Comparison of ENCODE assay signal across 17 cellular contexts in genomic region chrX:1435241-1435900, GRCh38. TPM values are rescaled to one million over a fixed set of nuclear protein-coding genes. Genes with fewer than 3 reads are reported as not detected.
DNase-seq lines count a peak whose midpoint lies in the region; ATAC-seq and TF ChIP-seq lines count a peak whose summit lies in the region.
"Had no signal": no experiment of that assay in that cellular context is flagged by ENCODE, and none has a peak within 500 bp of the region (broad histone marks: within the 10 kb centered on the region; RNA-seq: fewer than 3 reads in every experiment).

No MANE protein-coding gene starts in this region.

- ATAC-seq in activated CD8-positive, alpha-beta memory T cell treated with anti-CD3 and anti-CD28 coated beads, Interleukin-2, amount 10 ng/mL, durations not matched to agents 7 days and 5 days = no peak
- ATAC-seq in Panc1 (peak; percentile 42; the same call in 1 of the 2 replicates), esophagus mucosa (peak; percentile 25)
- ATAC-seq: activated CD4-positive, CD25-positive, alpha-beta regulatory T cell treated with anti-CD3 and anti-CD28 coated beads, Interleukin-2, amount 50 U/mL, for 24 hours; SK-N-SH treated with all-trans-retinoic acid at 6 μM for 48 hours had no signal

- in situ Hi-C loops in Panc1 (cut with HindIII; ENCODE audit: low pct_unique_long_range_greater_than_20kb, low sequenced_read_pairs) = no loop called here

- no peak overlapping the region for H3K4me3 ChIP-seq in Panc1 (ENCODE audit: low read depth in 2 of 2, low read length in 2 of 2)
- H3K4me3 ChIP-seq in sigmoid colon = no peak overlapping the region
- H3K4me3 ChIP-seq: vagina had no signal

- H3K9me3 Mint-ChIP-seq in activated CD8-positive, alpha-beta memory T cell treated with anti-CD3 and anti-CD28 coated beads, Interleukin-2, amount 10 ng/mL, durations not matched to agents 7 days and 5 days (ENCODE audit: low read depth) = no peaks in the 10 kb centered on the region
- no peaks in the 10 kb centered on the region for H3K9me3 Mint-ChIP-seq in Calu3 (ENCODE audit: low read depth, unreplicated experiment)
- H3K9me3 Mint-ChIP-seq: neural crest cell had no signal

- no peak for TF ChIP-seq POLR2A in sigmoid colon (IDR thresholded peaks at IDR 0.05)

- H3K27me3 ChIP-seq in Panc1 (ENCODE audit: control insufficient read depth, insufficient read depth, low read length) = no peaks in the 10 kb centered on the region
- no peaks in the 10 kb centered on the region for H3K27me3 ChIP-seq in sigmoid colon
- H3K27me3 ChIP-seq: BE2C, vagina had no signal

- TF ChIP-seq EP300 in sigmoid colon (IDR thresholded peaks at IDR 0.05) = no peak

- intact Hi-C loops in Panc1 (cut with micrococcal nuclease; ENCODE audit: unreplicated experiment) = no loop called here
- intact Hi-C loops in sigmoid colon (cut with DNase I) = no loop called here
- intact Hi-C loops in Calu3 (cut with micrococcal nuclease; ENCODE audit: unreplicated experiment) = no loop called here

- H3K36me3 Mint-ChIP-seq in activated CD8-positive, alpha-beta memory T cell treated with anti-CD3 and anti-CD28 coated beads, Interleukin-2, amount 10 ng/mL, durations not matched to agents 7 days and 5 days = peaks cover 46% of the 10 kb centered on the region
- peaks cover 13% of the 10 kb centered on the region for H3K36me3 Mint-ChIP-seq in Calu3 (ENCODE audit: insufficient read depth, unreplicated experiment)

- no TSS peak for BruUV-seq in Panc1 (replicated peaks; lab: Mats Ljungman, UMichigan)
- no TSS peak for BruUV-seq in Calu3 (replicated peaks; lab: Mats Ljungman, UMichigan)

- CTCF ChIA-PET in activated CD8-positive, alpha-beta memory T cell treated with anti-CD3 and anti-CD28 coated beads, Interleukin-2, amount 10 ng/mL, durations not matched to agents 7 days and 5 days (lab: Charles Lee) = no interaction called here
- CTCF ChIA-PET in Panc1 (lab: Charles Lee) = no interaction called here
- CTCF ChIA-PET in Calu3 (lab: Charles Lee) = no interaction called here

- peak; percentile 34 for DNase-seq in activated CD8-positive, alpha-beta memory T cell treated with anti-CD3 and anti-CD28 coated beads, Interleukin-2, amount 10 ng/mL, durations not matched to agents 7 days and 5 days
- no peak for DNase-seq in activated CD8-positive, alpha-beta memory T cell treated with anti-CD3 and anti-CD28 coated beads for 24 hours
- no peak for DNase-seq in Panc1 (ENCODE audit: low read depth, low spot score)
- DNase-seq in sigmoid colon = peak; percentile 59
- DNase-seq in cerebellum (ENCODE audit: low spot score) = no peak
- DNase-seq in Calu3 = no peak
- no peak for DNase-seq in HPDE6-E6E7 (ENCODE audit: extremely low spot score)
- DNase-seq: anterior cingulate cortex; BE2C; effector memory CD4-positive, alpha-beta T cell; NCI-H1105 treated with DMSO at 0.1 percent for 48 hours; stimulated activated CD4-positive, alpha-beta T cell treated with anti-CD3 and anti-CD28 coated beads, Interleukin-4, amount 100 ng/mL, for 4 hours had no signal

- H3K27ac ChIP-seq in Panc1 (ENCODE audit: low read length) = no peak overlapping the region
- H3K27ac ChIP-seq in sigmoid colon = no peak overlapping the region
- H3K27ac ChIP-seq: vagina had no signal

- H3K27me3 Mint-ChIP-seq in activated CD8-positive, alpha-beta memory T cell treated with anti-CD3 and anti-CD28 coated beads, Interleukin-2, amount 10 ng/mL, durations not matched to agents 7 days and 5 days = no peaks in the 10 kb centered on the region
- no peaks in the 10 kb centered on the region for H3K27me3 Mint-ChIP-seq in Calu3 (ENCODE audit: unreplicated experiment)

- H3K36me3 ChIP-seq in Panc1 (ENCODE audit: control insufficient read depth, insufficient read depth, low read length) = no peaks in the 10 kb centered on the region; the same call in 1 of the 2 replicates
- peaks cover 12 to 68% (median 25%) of the 10 kb centered on the region in 4 donors for H3K36me3 ChIP-seq in sigmoid colon
- H3K36me3 ChIP-seq: BE2C had no signal

- no peak for TF ChIP-seq CTCF in Panc1 (IDR thresholded peaks at IDR 0.05)
- TF ChIP-seq CTCF in sigmoid colon (IDR thresholded peaks at IDR 0.05) = no peak
- no peak for TF ChIP-seq CTCF in Calu3 (IDR thresholded peaks at IDR 0.05; ENCODE audit: unreplicated experiment)

- POLR2A ChIA-PET in Panc1 (lab: Charles Lee) = no interaction called here

- 96 to 98% methylated on average over 20 of the region's 20 CpGs for WGBS in sigmoid colon, 2 donors

- H3K27ac Mint-ChIP-seq in activated CD8-positive, alpha-beta memory T cell treated with anti-CD3 and anti-CD28 coated beads, Interleukin-2, amount 10 ng/mL, durations not matched to agents 7 days and 5 days = no peak overlapping the region
- no peak overlapping the region for H3K27ac Mint-ChIP-seq in Calu3 (ENCODE audit: unreplicated experiment)

- H3K4me1 Mint-ChIP-seq in activated CD8-positive, alpha-beta memory T cell treated with anti-CD3 and anti-CD28 coated beads, Interleukin-2, amount 10 ng/mL, durations not matched to agents 7 days and 5 days = no peaks in the 10 kb centered on the region
- H3K4me1 Mint-ChIP-seq in Calu3 (ENCODE audit: low read depth, unreplicated experiment) = no peaks in the 10 kb centered on the region

- H3K9me3 ChIP-seq in Panc1 (ENCODE audit: control insufficient read depth, insufficient read depth, low read depth, low read length) (no peaks in the 10 kb centered on the region), sigmoid colon (no peaks in the 10 kb centered on the region)
- H3K9me3 ChIP-seq: BE2C, vagina had no signal

- H3K4me3 Mint-ChIP-seq in activated CD8-positive, alpha-beta memory T cell treated with anti-CD3 and anti-CD28 coated beads, Interleukin-2, amount 10 ng/mL, durations not matched to agents 7 days and 5 days = no peak overlapping the region
- no peak overlapping the region for H3K4me3 Mint-ChIP-seq in Calu3 (ENCODE audit: low read depth, unreplicated experiment)
- H3K4me3 Mint-ChIP-seq: neural crest cell had no signal

- no peaks in the 10 kb centered on the region for H3K4me1 ChIP-seq in Panc1 (ENCODE audit: control insufficient read depth, insufficient read depth, low read length)
- H3K4me1 ChIP-seq in sigmoid colon = no peaks in the 10 kb centered on the region
- H3K4me1 ChIP-seq: BE2C, vagina had no signal

RNA-seq across cellular contexts. Expression of gene ASMTL, which starts 17.3 kb away (rescaled TPM):
- 10 to 100 TPM; 39.9 to 44.7 TPM for total RNA-seq in activated CD8-positive, alpha-beta memory T cell treated with anti-CD3 and anti-CD28 coated beads, Interleukin-2, amount 10 ng/mL, durations not matched to agents 7 days and 5 days
- 16.5 TPM for total RNA-seq in Panc1 (2021; ENCODE audit: unreplicated experiment)
- 29.5 TPM for polyA plus RNA-seq in Panc1 (2012; ENCODE audit: insufficient read length)
- 8.1 TPM for total RNA-seq in esophagus mucosa
- total RNA-seq in sigmoid colon = 10 to 100 TPM; 20.8 to 30.6 (median 29.3) TPM
- polyA plus RNA-seq in sigmoid colon = 10 to 100 TPM; 11.8 to 24.0 (median 21.0) TPM
- total RNA-seq in cerebellum = 9.0 TPM
- 14.4 and 18.0 TPM in 2 replicates for total RNA-seq in Calu3 (2022)

RNA-seq across cellular contexts. Expression of gene SLC25A6, which starts 43.5 kb away (rescaled TPM):
- total RNA-seq in activated CD8-positive, alpha-beta memory T cell treated with anti-CD3 and anti-CD28 coated beads, Interleukin-2, amount 10 ng/mL, durations not matched to agents 7 days and 5 days = 100 to 1,000 TPM; 204 to 235 TPM
- total RNA-seq in Panc1 (2021; ENCODE audit: unreplicated experiment) (125 TPM), esophagus mucosa (294 TPM), sigmoid colon (100 to 1,000 TPM; 329 to 493 (median 469) TPM), cerebellum (125 TPM), Calu3 (2022) (139 and 161 TPM in 2 replicates)
- polyA plus RNA-seq in Panc1 (2012; ENCODE audit: insufficient read length) = 475 TPM
- 100 to 1,000 TPM; 449 to 644 (median 517) TPM for polyA plus RNA-seq in sigmoid colon

Comparison
In these comparisons a context has a peak if more than half of its experiments do, and no peak if none do; other contexts are left out.
1. DNase-seq: peak in activated CD8-positive, alpha-beta memory T cell treated with anti-CD3 and anti-CD28 coated beads, Interleukin-2, amount 10 ng/mL, durations not matched to agents 7 days and 5 days (single experiment) and sigmoid colon (single experiment); none in activated CD8-positive, alpha-beta memory T cell treated with anti-CD3 and anti-CD28 coated beads for 24 hours (single experiment), Panc1 (single experiment), cerebellum (single experiment), Calu3 (single experiment) and HPDE6-E6E7 (single experiment).